32 cellular contexts compared by ENCODE assay signal in the genomic region with DNA sequence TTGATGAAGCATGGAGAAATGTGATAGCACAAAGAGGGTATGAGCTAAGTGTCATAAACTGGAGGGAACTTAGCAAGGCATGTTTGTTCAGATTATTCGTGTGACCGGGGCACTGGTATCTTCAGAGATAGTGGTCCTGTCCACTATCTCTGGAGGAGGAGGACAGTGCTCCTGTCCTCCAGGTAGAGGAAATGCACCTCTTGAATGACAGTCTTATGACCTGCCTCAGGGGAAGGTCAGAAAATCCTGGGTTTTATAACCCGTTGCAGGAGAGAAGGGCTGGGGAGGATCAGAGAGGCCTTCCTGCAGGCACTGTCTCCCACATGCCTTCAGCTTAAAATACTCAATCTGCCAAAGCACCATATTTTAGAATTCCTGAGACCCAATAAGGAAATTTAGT.
"Had no signal": no experiment of that assay in that cellular context is flagged by ENCODE, and none has a peak within 500 bp of the region (broad histone marks: within the 10 kb centered on the region; RNA-seq: fewer than 3 reads in every experiment).

No MANE protein-coding gene starts in this region.

- H3K27me3 ChIP-seq: brain microvascular endothelial cell, dorsolateral prefrontal cortex, gastrocnemius medialis, heart left ventricle had no signal

- H3K4me1 ChIP-seq: foreskin keratinocyte, gastrocnemius medialis, heart left ventricle had no signal

- FAIRE-seq: astrocyte, bronchial epithelial cell had no signal

- H3K27ac Mint-ChIP-seq: activated B cell treated with CpG ODN at 0.5 μM for 24 hours; activated CD8-positive, alpha-beta T cell treated with anti-CD3 and anti-CD28 coated beads for 36 hours; activated naive CD8-positive, alpha-beta T cell; activated T-helper 17 cell treated with anti-CD3 and anti-CD28 coated beads, Interleukin-2, amount 50 U/mL, for 72 hours; dendritic cell treated with granulocyte-macrophage colony-stimulating factor and Interleukin-4, amounts not matched to agents 40 ng/mL and 50 ng/mL, for 4 days; endodermal cell; T-helper 17 cell; T-helper 2 cell treated with Interferon-gamma antibody and Interleukin-4, amounts not matched to agents 5 μg/mL and 100 μg/mL, for 36 hours had no signal

- H3K9me3 ChIP-seq: gastrocnemius medialis had no signal

- H3K9me3 Mint-ChIP-seq: activated B cell treated with CpG ODN at 0.5 μM for 24 hours; activated CD8-positive, alpha-beta T cell treated with anti-CD3 and anti-CD28 coated beads for 36 hours; activated T-helper 17 cell treated with anti-CD3 and anti-CD28 coated beads, Interleukin-2, amount 50 U/mL, for 72 hours; central memory CD8-positive, alpha-beta T cell had no signal

- H3K4me1 Mint-ChIP-seq: activated B cell treated with CpG ODN at 0.5 μM for 24 hours; activated T-helper 17 cell treated with anti-CD3 and anti-CD28 coated beads, Interleukin-2, amount 50 U/mL, for 72 hours; central memory CD8-positive, alpha-beta T cell; T-helper 17 cell had no signal

- DNase-seq: activated B cell treated with CpG ODN at 0.5 μM for 24 hours; activated CD4-positive, alpha-beta T cell treated with anti-CD3 and anti-CD28 coated beads for 48 hours; activated CD4-positive, alpha-beta T cell treated with anti-CD3 and anti-CD28 coated beads, Interleukin-2, amount 50 U/mL, for 1 hour; activated CD4-positive, alpha-beta T cell treated with anti-CD3 and anti-CD28 coated beads, Interleukin-2, amount 50 U/mL, for 48 hours; activated CD8-positive, alpha-beta memory T cell treated with anti-CD3 and anti-CD28 coated beads for 24 hours; activated CD8-positive, alpha-beta T cell treated with anti-CD3 and anti-CD28 coated beads for 36 hours; activated effector memory CD4-positive, alpha-beta T cell treated with Interleukin-2 at 50 U/mL for 16 hours; activated gamma-delta T cell treated with Interleukin-2 at 50 U/mL for 16 hours; activated naive CD4-positive, alpha-beta T cell treated with anti-CD3 and anti-CD28 coated beads, Interleukin-2, amount 50 U/mL, for 16 hours; activated naive CD4-positive, alpha-beta T cell treated with Interleukin-2 at 50 U/mL for 16 hours; activated T-cell treated with anti-CD3 and anti-CD28 coated beads, Interleukin-2, amount 50 U/mL, for 4 hours; amniotic stem cell; anterior cingulate cortex; brain microvascular endothelial cell; dorsolateral prefrontal cortex; effector memory CD4-positive, alpha-beta T cell; endodermal cell; foreskin keratinocyte; gastrocnemius medialis; glutamatergic neuron; heart left ventricle; T-helper 17 cell; T1000; WERI-Rb-1 had no signal

- H3K36me3 Mint-ChIP-seq: activated naive CD8-positive, alpha-beta T cell had no signal

- H3K4me3 ChIP-seq: coronary artery, dorsolateral prefrontal cortex, gastrocnemius medialis, heart left ventricle had no signal

- H3K36me3 ChIP-seq: brain microvascular endothelial cell, gastrocnemius medialis, heart left ventricle, WERI-Rb-1 had no signal

- H3K27ac ChIP-seq: brain microvascular endothelial cell, coronary artery, dorsolateral prefrontal cortex, foreskin keratinocyte, gastrocnemius medialis, heart left ventricle, WERI-Rb-1 had no signal

- H3K4me3 Mint-ChIP-seq: activated B cell treated with CpG ODN at 0.5 μM for 24 hours; activated CD8-positive, alpha-beta T cell treated with anti-CD3 and anti-CD28 coated beads for 36 hours; activated naive CD8-positive, alpha-beta T cell; activated T-cell treated with anti-CD3 and anti-CD28 coated beads, Interleukin-2, amount 50 U/mL, for 4 hours; activated T-helper 17 cell treated with anti-CD3 and anti-CD28 coated beads, Interleukin-2, amount 50 U/mL, for 72 hours; central memory CD8-positive, alpha-beta T cell; dendritic cell treated with granulocyte-macrophage colony-stimulating factor and Interleukin-4, amounts not matched to agents 40 ng/mL and 50 ng/mL, for 4 days; endodermal cell; T-helper 17 cell; T-helper 2 cell treated with Interferon-gamma antibody and Interleukin-4, amounts not matched to agents 5 μg/mL and 100 μg/mL, for 36 hours had no signal

- H3K27me3 Mint-ChIP-seq: activated CD8-positive, alpha-beta T cell treated with anti-CD3 and anti-CD28 coated beads for 36 hours; activated naive CD8-positive, alpha-beta T cell had no signal
